ENCODE assay signal across 17 cellular contexts in the genomic region with DNA sequence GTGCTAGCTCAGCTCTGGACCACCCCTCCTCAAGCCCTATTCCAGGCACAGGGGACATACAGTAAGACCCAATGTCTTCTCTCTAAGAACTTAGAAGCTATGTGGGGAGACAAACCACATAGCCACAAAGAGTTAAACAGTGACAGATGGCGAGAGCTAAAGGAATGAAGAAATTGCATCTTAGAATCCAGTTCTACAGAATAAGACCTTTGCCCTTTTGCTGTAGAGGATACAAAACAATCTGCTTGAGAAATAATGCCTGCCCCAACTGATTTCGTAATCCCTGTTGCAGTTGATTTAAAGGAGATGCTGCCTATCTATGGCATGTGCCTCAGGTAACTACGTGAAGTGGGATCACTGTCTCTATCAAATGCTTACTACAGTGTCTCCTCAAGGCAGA. TPM values are rescaled to one million over a fixed set of nuclear protein-coding genes. Genes with fewer than 3 reads are reported as not detected.
DNase-seq lines count a peak whose midpoint lies in the region; ATAC-seq and TF ChIP-seq lines count a peak whose summit lies in the region.
"Had no signal": no experiment of that assay in that cellular context is flagged by ENCODE, and none has a peak within 500 bp of the region (broad histone marks: within the 10 kb centered on the region; RNA-seq: fewer than 3 reads in every experiment).

No MANE protein-coding gene starts in this region.

- H3K27me3 Mint-ChIP-seq in activated CD8-positive, alpha-beta T cell treated with anti-CD3 and anti-CD28 coated beads for 36 hours, result peaks cover 2% of the 10 kb centered on the region
- H3K27me3 Mint-ChIP-seq: activated B cell treated with CpG ODN at 0.5 μM for 24 hours, B cell had no signal

- H3K4me3 Mint-ChIP-seq in activated CD8-positive, alpha-beta T cell treated with anti-CD3 and anti-CD28 coated beads for 36 hours, result no peak overlapping the region
- H3K4me3 Mint-ChIP-seq: activated B cell treated with CpG ODN at 0.5 μM for 24 hours; B cell; central memory CD8-positive, alpha-beta T cell had no signal

- intact Hi-C loops in activated CD8-positive, alpha-beta T cell treated with anti-CD3 and anti-CD28 coated beads for 36 hours (cut with micrococcal nuclease), result no loop called here

- H3K9me3 Mint-ChIP-seq in activated CD8-positive, alpha-beta T cell treated with anti-CD3 and anti-CD28 coated beads for 36 hours, result peaks cover 1% of the 10 kb centered on the region
- H3K9me3 Mint-ChIP-seq: activated B cell treated with CpG ODN at 0.5 μM for 24 hours; activated T-helper 2 cell treated with anti-CD3 and anti-CD28 coated beads, Interferon-gamma antibody, Interleukin-2, Interleukin-4, amounts not matched to agents 10 μg/mL and 5 μg/mL and 100 μg/mL, durations not matched to agents 14 hours and 24 hours and 36 hours; central memory CD8-positive, alpha-beta T cell had no signal

- no peak overlapping the region for H3K4me3 ChIP-seq in fibroblast of mammary gland (ENCODE audit: control insufficient read depth, low read depth, low read length)
- H3K4me3 ChIP-seq: left ventricle myocardium inferior had no signal

- POLR2A ChIA-PET in activated CD8-positive, alpha-beta T cell treated with anti-CD3 and anti-CD28 coated beads for 36 hours (lab: Charles Lee), result interaction anchor here (0.6 kb wide), 1 partner anchor 958 kb away, joined by 3 read pairs; no protein-coding TSS in a partner anchor

- peaks cover 4% of the 10 kb centered on the region for H3K4me1 Mint-ChIP-seq in activated CD8-positive, alpha-beta T cell treated with anti-CD3 and anti-CD28 coated beads for 36 hours (ENCODE audit: low read depth)
- H3K4me1 Mint-ChIP-seq: activated B cell treated with CpG ODN at 0.5 μM for 24 hours; B cell; central memory CD8-positive, alpha-beta T cell had no signal

- no peaks in the 10 kb centered on the region for H3K36me3 Mint-ChIP-seq in activated CD8-positive, alpha-beta T cell treated with anti-CD3 and anti-CD28 coated beads for 36 hours (ENCODE audit: low read depth)

- H3K27ac Mint-ChIP-seq in activated CD8-positive, alpha-beta T cell treated with anti-CD3 and anti-CD28 coated beads for 36 hours, result no peak overlapping the region
- H3K27ac Mint-ChIP-seq: activated B cell treated with CpG ODN at 0.5 μM for 24 hours; activated T-helper 2 cell treated with anti-CD3 and anti-CD28 coated beads, Interferon-gamma antibody, Interleukin-2, Interleukin-4, amounts not matched to agents 10 μg/mL and 5 μg/mL and 100 μg/mL, durations not matched to agents 14 hours and 24 hours and 36 hours; B cell had no signal

- ATAC-seq in GM19463 (IDR thresholded peaks at IDR 0.05; ENCODE audit: unreplicated experiment) (peak; percentile 80), HG03280 (IDR thresholded peaks at IDR 0.05; ENCODE audit: unreplicated experiment) (no peak)
- ATAC-seq in activated CD8-positive, alpha-beta T cell treated with anti-CD3 and anti-CD28 coated beads for 36 hours, result no peak
- ATAC-seq: foreskin keratinocyte had no signal

- peak; percentile 23 for DNase-seq in AG08396 (ENCODE audit: low spot score)
- peak; percentile 82 for DNase-seq in NCI-H82 treated with DMSO at 0.1 percent for 48 hours (lab: John Stamatoyannopoulos, UW; ENCODE audit: unreplicated experiment)
- peak; percentile 75 for DNase-seq in fibroblast of mammary gland (ENCODE audit: low read depth)
- DNase-seq in activated T-cell treated with anti-CD3 and anti-CD28 coated beads, Interleukin-2, amount 50 U/mL, for 48 hours, result no peak
- DNase-seq in kidney glomerular epithelial cell (lab: John Stamatoyannopoulos, UW), result no peak
- no peak for DNase-seq in activated CD8-positive, alpha-beta T cell treated with anti-CD3 and anti-CD28 coated beads for 36 hours
- DNase-seq: activated B cell treated with CpG ODN at 0.5 μM for 24 hours; foreskin keratinocyte; left ventricle myocardium inferior; NCI-H2029 treated with DMSO at 0.1 percent for 48 hours; SHP77; stimulated activated naive CD4-positive, alpha-beta T cell had no signal

- no peak for TF ChIP-seq CTCF in fibroblast of mammary gland (conservative IDR thresholded peaks at IDR 0.05; ENCODE audit: control insufficient read depth, insufficient read depth, low read depth, low read length)
- no peak for TF ChIP-seq CTCF in activated CD8-positive, alpha-beta T cell treated with anti-CD3 and anti-CD28 coated beads for 36 hours (IDR thresholded peaks at IDR 0.05)

- CTCF ChIA-PET in activated CD8-positive, alpha-beta T cell treated with anti-CD3 and anti-CD28 coated beads for 36 hours (lab: Charles Lee), result interaction anchor here (1.2 to 1.3 kb wide), 2 partner anchors 31 to 181 kb away, joined by 4 read pairs; a partner anchor contains a TSS

RNA-seq across cellular contexts. Expression of a gene that starts 31.2 kb away (rescaled TPM):
- 1 to 10 TPM; 2.3 to 2.5 TPM for total RNA-seq in activated CD8-positive, alpha-beta T cell treated with anti-CD3 and anti-CD28 coated beads for 36 hours

Comparison
In these comparisons a context has a peak if more than half of its experiments do, and no peak if none do; other contexts are left out.
1. DNase-seq: peak in AG08396 (single experiment), NCI-H82 treated with DMSO at 0.1 percent for 48 hours (single experiment) and fibroblast of mammary gland (single experiment); none in activated T-cell treated with anti-CD3 and anti-CD28 coated beads, Interleukin-2, amount 50 U/mL, for 48 hours (0 of 2), kidney glomerular epithelial cell (single experiment) and activated CD8-positive, alpha-beta T cell treated with anti-CD3 and anti-CD28 coated beads for 36 hours (single experiment).